Comparison of ENCODE assay signal across 12 cellular contexts in genomic region chr2:48312126-48312525, GRCh38. TPM values are rescaled to one million over a fixed set of nuclear protein-coding genes. Genes with fewer than 3 reads are reported as not detected.
DNase-seq lines count a peak whose midpoint lies in the region; ATAC-seq and TF ChIP-seq lines count a peak whose summit lies in the region.
"Had no signal": no experiment of that assay in that cellular context is flagged by ENCODE, and none has a peak within 500 bp of the region (broad histone marks: within the 10 kb centered on the region; RNA-seq: fewer than 3 reads in every experiment).

No MANE protein-coding gene starts in this region.

- peak overlapping the region; percentile 45 for H3K27ac Mint-ChIP-seq in CD8-positive, alpha-beta T cell
- H3K27ac Mint-ChIP-seq in activated naive CD8-positive, alpha-beta T cell, result peak overlapping the region; percentile 75

- H3K4me1 ChIP-seq in CD8-positive, alpha-beta T cell (ENCODE audit: insufficient read depth, low read length), result peaks cover 14% of the 10 kb centered on the region
- peaks cover 6 to 25% (median 15%) of the 10 kb centered on the region in 4 donors for H3K4me1 ChIP-seq in liver (ENCODE audit: control insufficient read depth in 4 of 4, insufficient read depth in 4 of 4, low read length in 3 of 4)

- no peak for TF ChIP-seq RAD21 in liver (IDR thresholded peaks at IDR 0.05)

- H3K9ac ChIP-seq in liver (ENCODE audit: low read depth in 1 of 2, low read length in 2 of 2), result no peak overlapping the region

- CTCF ChIA-PET in CD8-positive, alpha-beta T cell (lab: Charles Lee), result interaction anchor here (0.9 kb wide), 1 partner anchor 37 kb away, joined by 3 read pairs; no protein-coding TSS in a partner anchor

- TF ChIP-seq CTCF in CD8-positive, alpha-beta T cell (IDR thresholded peaks at IDR 0.05), result no peak
- TF ChIP-seq CTCF in liver (IDR thresholded peaks at IDR 0.05; ENCODE audit: low read depth, low read length, missing input control), result no peak

- no peaks in the 10 kb centered on the region for H3K27me3 ChIP-seq in CD8-positive, alpha-beta T cell (ENCODE audit: insufficient read depth, low read length)
- no peaks in the 10 kb centered on the region for H3K27me3 ChIP-seq in liver (ENCODE audit: control insufficient read depth in 4 of 4, insufficient read depth in 4 of 4, low read length in 3 of 4)
- H3K27me3 ChIP-seq: SJCRH30, stomach had no signal

- no peaks in the 10 kb centered on the region for H3K27me3 Mint-ChIP-seq in CD8-positive, alpha-beta T cell (ENCODE audit: low read depth)
- no peaks in the 10 kb centered on the region for H3K27me3 Mint-ChIP-seq in activated naive CD8-positive, alpha-beta T cell

- peaks cover 27% of the 10 kb centered on the region for H3K4me1 Mint-ChIP-seq in CD8-positive, alpha-beta T cell (ENCODE audit: low read depth)
- H3K4me1 Mint-ChIP-seq in activated naive CD8-positive, alpha-beta T cell (ENCODE audit: low read depth), result peaks cover 24% of the 10 kb centered on the region

- POLR2A ChIA-PET in CD8-positive, alpha-beta T cell (lab: Charles Lee), result no interaction called here

- no peak overlapping the region for H3K4me3 ChIP-seq in CD8-positive, alpha-beta T cell (ENCODE audit: low read depth, low read length)
- H3K4me3 ChIP-seq in liver (ENCODE audit: low read depth in 1 of 3, low read length in 3 of 3), result no peak overlapping the region
- H3K4me3 ChIP-seq: SJCRH30, stomach had no signal

- no peak overlapping the region for H3K27ac ChIP-seq in CD8-positive, alpha-beta T cell (ENCODE audit: low read depth, low read length)
- peak overlapping the region in 1 of 2 donors; percentile 19 for H3K27ac ChIP-seq in liver (ENCODE audit: low read depth in 1 of 2, low read length in 2 of 2)
- H3K27ac ChIP-seq: SJCRH30 had no signal

- no peaks in the 10 kb centered on the region for H3K36me3 ChIP-seq in CD8-positive, alpha-beta T cell (ENCODE audit: insufficient read depth, low read length)
- no peaks in the 10 kb centered on the region for H3K36me3 ChIP-seq in liver (ENCODE audit: control insufficient read depth in 4 of 4, insufficient read depth in 3 of 4, low read depth in 1 of 4, low read length in 3 of 4)
- H3K36me3 ChIP-seq: SJCRH30, stomach had no signal

- H3K9me3 Mint-ChIP-seq in CD8-positive, alpha-beta T cell, result peaks cover 4% of the 10 kb centered on the region
- H3K9me3 Mint-ChIP-seq in activated naive CD8-positive, alpha-beta T cell (ENCODE audit: low read depth), result peaks cover 10% of the 10 kb centered on the region

- peak overlapping the region; percentile 11 for H3K4me3 Mint-ChIP-seq in CD8-positive, alpha-beta T cell
- peak overlapping the region; percentile 35 for H3K4me3 Mint-ChIP-seq in activated naive CD8-positive, alpha-beta T cell

- intact Hi-C loops in CD8-positive, alpha-beta T cell (cut with DNase I, micrococcal nuclease), result no loop called here

- WGBS in liver, result 42% methylated on average over 2 of the region's 2 CpGs

- H3K9me3 ChIP-seq in CD8-positive, alpha-beta T cell (ENCODE audit: low read length), result no peaks in the 10 kb centered on the region
- H3K9me3 ChIP-seq in liver (ENCODE audit: control insufficient read depth in 4 of 4, low read length in 3 of 4), result peaks cover 0 to 3% (median 0%) of the 10 kb centered on the region in 4 donors
- H3K9me3 ChIP-seq: SJCRH30, stomach had no signal

- no peak for DNase-seq in CD8-positive, alpha-beta T cell
- peak; percentile 5 for DNase-seq in HT1080 (ENCODE audit: low read depth)
- DNase-seq in DMS 273 (lab: John Stamatoyannopoulos, UW; ENCODE audit: unreplicated experiment), result no peak
- DNase-seq: left colon, NCI-H2081 treated with DMSO at 0.1 percent for 48 hours, SJCRH30, stomach had no signal

- no peak for ATAC-seq in CD8-positive, alpha-beta T cell
- ATAC-seq in HG02973 (IDR thresholded peaks at IDR 0.05; ENCODE audit: unreplicated experiment) (no peak), HG02798 (IDR thresholded peaks at IDR 0.05; ENCODE audit: poor library complexity, unreplicated experiment) (no peak), GM18873 (IDR thresholded peaks at IDR 0.05; ENCODE audit: low FRiP score, unreplicated experiment) (no peak)
- ATAC-seq: left colon had no signal

- H3K36me3 Mint-ChIP-seq in CD8-positive, alpha-beta T cell, result peaks cover 10% of the 10 kb centered on the region
- peaks cover 22% of the 10 kb centered on the region for H3K36me3 Mint-ChIP-seq in activated naive CD8-positive, alpha-beta T cell

TF ChIP-seq in liver, 16 proteins besides CTCF, POLR2A, EP300 and RAD21:
- TF ChIP-seq HNF4A (conservative IDR thresholded peaks at IDR 0.05) (peak; percentile 19 to 23), SP1 (IDR thresholded peaks at IDR 0.05) (no peak)

RNA-seq across cellular contexts. Expression of gene FOXN2, which starts 2.4 kb away (rescaled TPM):
- total RNA-seq in CD8-positive, alpha-beta T cell, result 10 to 100 TPM; 32.0 to 36.6 TPM
- 28.4 and 29.3 TPM in 2 replicates for total RNA-seq in HT1080 (2014; rRNA removed; shearing (Covaris generic))
- polyA plus RNA-seq in HT1080 (2015; cell fraction: cytosol; rRNA removed), result 15.8 and 20.9 TPM in 2 replicates
- 26.1 and 32.2 TPM in 2 replicates for polyA plus RNA-seq in HT1080 (2015; cell fraction: nucleus; rRNA removed)
- 10 to 100 TPM; 23.8 to 27.5 TPM for total RNA-seq in liver
- polyA plus RNA-seq in liver, result 10 to 100 TPM in 1 of 2 donors, 1 to 10 TPM in 1; 6.4 to 18.6 TPM
